In genomic region chr7:24508301-24508700, GRCh38 we compare ENCODE assay signal across 1 cellular context.
TF ChIP-seq lines count a peak whose summit lies in the region.

No MANE protein-coding gene starts in this region.

TF ChIP-seq in GM23338, 12 proteins besides CTCF, POLR2A, EP300 and RAD21 (continued from another document):
- TF ChIP-seq, protein P1, sequence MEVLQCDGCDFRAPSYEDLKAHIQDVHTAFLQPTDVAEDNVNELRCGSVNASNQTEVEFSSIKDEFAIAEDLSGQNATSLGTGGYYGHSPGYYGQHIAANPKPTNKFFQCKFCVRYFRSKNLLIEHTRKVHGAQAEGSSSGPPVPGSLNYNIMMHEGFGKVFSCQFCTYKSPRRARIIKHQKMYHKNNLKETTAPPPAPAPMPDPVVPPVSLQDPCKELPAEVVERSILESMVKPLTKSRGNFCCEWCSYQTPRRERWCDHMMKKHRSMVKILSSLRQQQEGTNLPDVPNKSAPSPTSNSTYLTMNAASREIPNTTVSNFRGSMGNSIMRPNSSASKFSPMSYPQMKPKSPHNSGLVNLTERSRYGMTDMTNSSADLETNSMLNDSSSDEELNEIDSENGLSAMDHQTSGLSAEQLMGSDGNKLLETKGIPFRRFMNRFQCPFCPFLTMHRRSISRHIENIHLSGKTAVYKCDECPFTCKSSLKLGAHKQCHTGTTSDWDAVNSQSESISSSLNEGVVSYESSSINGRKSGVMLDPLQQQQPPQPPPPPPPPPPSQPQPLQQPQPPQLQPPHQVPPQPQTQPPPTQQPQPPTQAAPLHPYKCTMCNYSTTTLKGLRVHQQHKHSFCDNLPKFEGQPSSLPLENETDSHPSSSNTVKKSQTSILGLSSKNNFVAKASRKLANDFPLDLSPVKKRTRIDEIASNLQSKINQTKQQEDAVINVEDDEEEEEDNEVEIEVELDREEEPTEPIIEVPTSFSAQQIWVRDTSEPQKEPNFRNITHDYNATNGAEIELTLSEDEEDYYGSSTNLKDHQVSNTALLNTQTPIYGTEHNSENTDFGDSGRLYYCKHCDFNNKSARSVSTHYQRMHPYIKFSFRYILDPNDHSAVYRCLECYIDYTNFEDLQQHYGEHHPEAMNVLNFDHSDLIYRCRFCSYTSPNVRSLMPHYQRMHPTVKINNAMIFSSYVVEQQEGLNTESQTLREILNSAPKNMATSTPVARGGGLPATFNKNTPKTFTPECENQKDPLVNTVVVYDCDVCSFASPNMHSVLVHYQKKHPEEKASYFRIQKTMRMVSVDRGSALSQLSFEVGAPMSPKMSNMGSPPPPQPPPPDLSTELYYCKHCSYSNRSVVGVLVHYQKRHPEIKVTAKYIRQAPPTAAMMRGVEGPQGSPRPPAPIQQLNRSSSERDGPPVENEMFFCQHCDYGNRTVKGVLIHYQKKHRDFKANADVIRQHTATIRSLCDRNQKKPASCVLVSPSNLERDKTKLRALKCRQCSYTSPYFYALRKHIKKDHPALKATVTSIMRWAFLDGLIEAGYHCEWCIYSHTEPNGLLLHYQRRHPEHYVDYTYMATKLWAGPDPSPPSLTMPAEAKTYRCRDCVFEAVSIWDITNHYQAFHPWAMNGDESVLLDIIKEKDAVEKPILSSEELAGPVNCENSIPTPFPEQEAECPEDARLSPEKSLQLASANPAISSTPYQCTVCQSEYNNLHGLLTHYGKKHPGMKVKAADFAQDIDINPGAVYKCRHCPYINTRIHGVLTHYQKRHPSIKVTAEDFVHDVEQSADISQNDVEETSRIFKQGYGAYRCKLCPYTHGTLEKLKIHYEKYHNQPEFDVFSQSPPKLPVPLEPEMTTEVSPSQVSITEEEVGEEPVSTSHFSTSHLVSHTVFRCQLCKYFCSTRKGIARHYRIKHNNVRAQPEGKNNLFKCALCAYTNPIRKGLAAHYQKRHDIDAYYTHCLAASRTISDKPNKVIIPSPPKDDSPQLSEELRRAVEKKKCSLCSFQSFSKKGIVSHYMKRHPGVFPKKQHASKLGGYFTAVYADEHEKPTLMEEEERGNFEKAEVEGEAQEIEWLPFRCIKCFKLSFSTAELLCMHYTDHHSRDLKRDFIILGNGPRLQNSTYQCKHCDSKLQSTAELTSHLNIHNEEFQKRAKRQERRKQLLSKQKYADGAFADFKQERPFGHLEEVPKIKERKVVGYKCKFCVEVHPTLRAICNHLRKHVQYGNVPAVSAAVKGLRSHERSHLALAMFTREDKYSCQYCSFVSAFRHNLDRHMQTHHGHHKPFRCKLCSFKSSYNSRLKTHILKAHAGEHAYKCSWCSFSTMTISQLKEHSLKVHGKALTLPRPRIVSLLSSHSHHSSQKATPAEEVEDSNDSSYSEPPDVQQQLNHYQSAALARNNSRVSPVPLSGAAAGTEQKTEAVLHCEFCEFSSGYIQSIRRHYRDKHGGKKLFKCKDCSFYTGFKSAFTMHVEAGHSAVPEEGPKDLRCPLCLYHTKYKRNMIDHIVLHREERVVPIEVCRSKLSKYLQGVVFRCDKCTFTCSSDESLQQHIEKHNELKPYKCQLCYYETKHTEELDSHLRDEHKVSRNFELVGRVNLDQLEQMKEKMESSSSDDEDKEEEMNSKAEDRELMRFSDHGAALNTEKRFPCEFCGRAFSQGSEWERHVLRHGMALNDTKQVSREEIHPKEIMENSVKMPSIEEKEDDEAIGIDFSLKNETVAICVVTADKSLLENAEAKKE (CRISPR knock-in tag; IDR thresholded peaks at IDR 0.05): no peak
- no peak for TF ChIP-seq EZH2phosphoT487 (IDR thresholded peaks at IDR 0.05; ENCODE audit: unreplicated experiment)
- no peak for TF ChIP-seq ZNF331 (CRISPR knock-in tag; IDR thresholded peaks at IDR 0.05; ENCODE audit: low read depth)
- TF ChIP-seq POLR2AphosphoS5 (IDR thresholded peaks at IDR 0.05; ENCODE audit: low read depth): no peak
TF ChIP-seq in GM23338: peak in this region for 0.
